Comparison of ENCODE assay signal across 35 cellular contexts in the genomic region with DNA sequence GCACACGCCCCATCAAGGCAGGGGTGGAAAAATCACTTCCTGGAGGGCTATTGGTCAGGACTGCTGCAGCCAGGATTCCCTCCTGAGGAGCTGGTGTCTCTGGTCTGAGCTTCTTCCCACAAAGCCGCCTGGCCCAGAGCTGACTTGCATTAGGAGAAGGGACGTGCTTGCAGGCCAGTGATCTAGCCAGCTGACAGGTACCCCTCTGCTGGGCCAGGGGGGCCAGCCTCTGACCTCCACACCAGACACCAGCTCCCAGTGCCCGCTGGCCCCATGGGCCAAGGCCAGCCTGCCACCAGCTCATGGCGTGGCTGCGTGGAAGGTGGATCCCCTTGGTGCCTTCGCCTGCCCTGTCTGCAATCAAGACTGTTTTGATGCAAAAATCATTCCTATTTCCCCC.
"Had no signal": no experiment of that assay in that cellular context is flagged by ENCODE, and none has a peak within 500 bp of the region (broad histone marks: within the 10 kb centered on the region; RNA-seq: fewer than 3 reads in every experiment).

No MANE protein-coding gene starts in this region.

- H3K27me3 Mint-ChIP-seq: activated naive CD4-positive, alpha-beta T cell treated with anti-CD3 and anti-CD28 coated beads, Interleukin-2, amount 50 U/mL, for 24 hours; activated naive CD8-positive, alpha-beta T cell treated with anti-CD3 and anti-CD28 coated beads for 36 hours; activated naive CD8-positive, alpha-beta T cell treated with anti-CD3 and anti-CD28 coated beads, Interleukin-2, amount 50 U/mL, for 24 hours had no signal

- H3K9me3 ChIP-seq: adrenal gland, body of pancreas, esophagus squamous epithelium, gastroesophageal sphincter had no signal

- H3K4me3 ChIP-seq: adrenal gland, body of pancreas, esophagus squamous epithelium, gastroesophageal sphincter had no signal

- H3K4me1 ChIP-seq: adrenal gland, body of pancreas, esophagus squamous epithelium, gastroesophageal sphincter had no signal

- H3K4me3 Mint-ChIP-seq: activated B cell treated with CpG ODN at 0.5 μM for 24 hours; activated CD4-positive, alpha-beta memory T cell treated with anti-CD3 and anti-CD28 coated beads for 36 hours; activated CD4-positive, alpha-beta T cell treated with anti-CD3 and anti-CD28 coated beads, Interleukin-2, amount 10 ng/mL, durations not matched to agents 24 days and 14 days; activated CD8-positive, alpha-beta memory T cell treated with anti-CD3 and anti-CD28 coated beads, Interleukin-2, amount 10 ng/mL, durations not matched to agents 7 days and 5 days; activated CD8-positive, alpha-beta T cell treated with anti-CD3 and anti-CD28 coated beads, Interleukin-2, amount 10 ng/mL, durations not matched to agents 7 days and 5 days; activated naive CD4-positive, alpha-beta T cell treated with anti-CD3 and anti-CD28 coated beads for 36 hours; activated naive CD4-positive, alpha-beta T cell treated with anti-CD3 and anti-CD28 coated beads, Interleukin-2, amount 50 U/mL, for 24 hours; activated naive CD8-positive, alpha-beta T cell treated with anti-CD3 and anti-CD28 coated beads for 36 hours; activated naive CD8-positive, alpha-beta T cell treated with anti-CD3 and anti-CD28 coated beads, Interleukin-2, amount 50 U/mL, for 24 hours; activated T-helper 1 cell treated with anti-CD3 and anti-CD28 coated beads, Interleukin-12 subunit alpha, Interleukin-12 subunit beta, Interleukin-2, Interleukin-4 antibody, amounts not matched to agents 30 ng/mL and 10 ng/mL and 1 ng/mL, durations not matched to agents 14 hours and 24 hours and 36 hours; effector memory CD8-positive, alpha-beta T cell; T-cell; T-helper 1 cell treated with Interleukin-12 subunit alpha and Interleukin-12 subunit beta and Interleukin-4 antibody, amounts not matched to agents 30 μg/mL and 1 μg/mL, for 36 hours had no signal

- DNase-seq: activated B cell treated with CpG ODN at 0.5 μM for 24 hours; activated CD4-positive, alpha-beta memory T cell treated with anti-CD3 and anti-CD28 coated beads for 36 hours; activated CD4-positive, alpha-beta T cell treated with anti-CD3 and anti-CD28 coated beads, Interleukin-2, amount 10 ng/mL, durations not matched to agents 24 days and 14 days; activated CD8-positive, alpha-beta memory T cell treated with anti-CD3 and anti-CD28 coated beads, Interleukin-2, amount 10 ng/mL, durations not matched to agents 7 days and 5 days; activated CD8-positive, alpha-beta memory T cell treated with anti-CD3 and anti-CD28 coated beads, Interleukin-2, amount 50 U/mL, for 4 hours; activated CD8-positive, alpha-beta T cell treated with anti-CD3 and anti-CD28 coated beads, Interleukin-2, amount 10 ng/mL, durations not matched to agents 7 days and 5 days; activated effector memory CD4-positive, alpha-beta T cell treated with anti-CD3 and anti-CD28 coated beads, Interleukin-2, amount 50 U/mL, for 16 hours; activated naive CD4-positive, alpha-beta T cell treated with anti-CD3 and anti-CD28 coated beads for 36 hours; activated naive CD8-positive, alpha-beta T cell treated with anti-CD3 and anti-CD28 coated beads for 36 hours; activated naive CD8-positive, alpha-beta T cell treated with anti-CD3 and anti-CD28 coated beads, Interleukin-2, amount 50 U/mL, for 24 hours; activated T-cell treated with anti-CD3 and anti-CD28 coated beads, Interleukin-2, amount 50 U/mL, for 1 hour; activated T-cell treated with anti-CD3 and anti-CD28 coated beads, Interleukin-2, amount 50 U/mL, for 48 hours; adrenal gland; amygdala; aorta; body of pancreas; caudate nucleus; cortex of kidney; dermis blood vessel endothelial cell; effector CD4-positive, alpha-beta T cell; effector memory CD8-positive, alpha-beta T cell; esophagus squamous epithelium; foreskin melanocyte; T-cell; T-helper 9 cell; WERI-Rb-1 had no signal

- FAIRE-seq: colon, endometrium, endothelial cell of umbilical vein had no signal

- H3K9me3 Mint-ChIP-seq: activated B cell treated with CpG ODN at 0.5 μM for 24 hours; activated CD4-positive, alpha-beta memory T cell treated with anti-CD3 and anti-CD28 coated beads for 36 hours; activated CD4-positive, alpha-beta T cell treated with anti-CD3 and anti-CD28 coated beads, Interleukin-2, amount 10 ng/mL, durations not matched to agents 24 days and 14 days; activated naive CD4-positive, alpha-beta T cell treated with anti-CD3 and anti-CD28 coated beads for 36 hours; activated naive CD4-positive, alpha-beta T cell treated with anti-CD3 and anti-CD28 coated beads, Interleukin-2, amount 50 U/mL, for 24 hours; activated naive CD8-positive, alpha-beta T cell treated with anti-CD3 and anti-CD28 coated beads for 36 hours; activated naive CD8-positive, alpha-beta T cell treated with anti-CD3 and anti-CD28 coated beads, Interleukin-2, amount 50 U/mL, for 24 hours; activated T-helper 1 cell treated with anti-CD3 and anti-CD28 coated beads, Interleukin-12 subunit alpha, Interleukin-12 subunit beta, Interleukin-2, Interleukin-4 antibody, amounts not matched to agents 30 ng/mL and 10 ng/mL and 1 ng/mL, durations not matched to agents 14 hours and 24 hours and 36 hours; activated T-helper 2 cell treated with anti-CD3 and anti-CD28 coated beads, Interferon-gamma antibody, Interleukin-2, Interleukin-4, amounts not matched to agents 10 μg/mL and 5 μg/mL and 100 μg/mL, durations not matched to agents 14 hours and 24 hours and 36 hours; effector memory CD8-positive, alpha-beta T cell; T-cell; T-helper 1 cell treated with Interleukin-12 subunit alpha and Interleukin-12 subunit beta and Interleukin-4 antibody, amounts not matched to agents 30 μg/mL and 1 μg/mL, for 36 hours had no signal

- H3K27me3 ChIP-seq: adrenal gland, body of pancreas, gastroesophageal sphincter had no signal

- H3K27ac ChIP-seq: adrenal gland, body of pancreas, epithelial cell of prostate, esophagus squamous epithelium, gastroesophageal sphincter, WERI-Rb-1 had no signal

- H3K27ac Mint-ChIP-seq: activated B cell treated with CpG ODN at 0.5 μM for 24 hours; activated CD4-positive, alpha-beta memory T cell treated with anti-CD3 and anti-CD28 coated beads for 36 hours; activated CD4-positive, alpha-beta T cell treated with anti-CD3 and anti-CD28 coated beads, Interleukin-2, amount 10 ng/mL, durations not matched to agents 24 days and 14 days; activated CD8-positive, alpha-beta memory T cell treated with anti-CD3 and anti-CD28 coated beads, Interleukin-2, amount 10 ng/mL, durations not matched to agents 7 days and 5 days; activated CD8-positive, alpha-beta T cell treated with anti-CD3 and anti-CD28 coated beads, Interleukin-2, amount 10 ng/mL, durations not matched to agents 7 days and 5 days; activated naive CD4-positive, alpha-beta T cell treated with anti-CD3 and anti-CD28 coated beads for 36 hours; activated naive CD4-positive, alpha-beta T cell treated with anti-CD3 and anti-CD28 coated beads, Interleukin-2, amount 50 U/mL, for 24 hours; activated naive CD8-positive, alpha-beta T cell treated with anti-CD3 and anti-CD28 coated beads for 36 hours; activated naive CD8-positive, alpha-beta T cell treated with anti-CD3 and anti-CD28 coated beads, Interleukin-2, amount 50 U/mL, for 24 hours; activated T-helper 1 cell treated with anti-CD3 and anti-CD28 coated beads, Interleukin-12 subunit alpha, Interleukin-12 subunit beta, Interleukin-2, Interleukin-4 antibody, amounts not matched to agents 30 ng/mL and 10 ng/mL and 1 ng/mL, durations not matched to agents 14 hours and 24 hours and 36 hours; activated T-helper 2 cell treated with anti-CD3 and anti-CD28 coated beads, Interferon-gamma antibody, Interleukin-2, Interleukin-4, amounts not matched to agents 10 μg/mL and 5 μg/mL and 100 μg/mL, durations not matched to agents 14 hours and 24 hours and 36 hours; T-cell; T-helper 1 cell treated with Interleukin-12 subunit alpha and Interleukin-12 subunit beta and Interleukin-4 antibody, amounts not matched to agents 30 μg/mL and 1 μg/mL, for 36 hours had no signal

- H3K36me3 Mint-ChIP-seq: activated CD4-positive, alpha-beta memory T cell treated with anti-CD3 and anti-CD28 coated beads for 36 hours; activated CD8-positive, alpha-beta memory T cell treated with anti-CD3 and anti-CD28 coated beads, Interleukin-2, amount 10 ng/mL, durations not matched to agents 7 days and 5 days; activated naive CD4-positive, alpha-beta T cell treated with anti-CD3 and anti-CD28 coated beads, Interleukin-2, amount 50 U/mL, for 24 hours; activated naive CD8-positive, alpha-beta T cell treated with anti-CD3 and anti-CD28 coated beads for 36 hours; T-cell had no signal

- H3K36me3 ChIP-seq: adrenal gland, esophagus squamous epithelium, gastroesophageal sphincter, WERI-Rb-1 had no signal
